In genomic region chr15:40893733-40894688, GRCh38 we compare ENCODE assay signal across 8 cellular contexts. TPM values are rescaled to one million over a fixed set of nuclear protein-coding genes. Genes with fewer than 3 reads are reported as not detected.
DNase-seq lines count a peak whose midpoint lies in the region; ATAC-seq and TF ChIP-seq lines count a peak whose summit lies in the region.

Gene VPS18 (plus strand): TSS chr15:40894450. CDS start chr15:40894769, 319 bp downstream.

- H3K9me3 ChIP-seq in PC-9 (ENCODE audit: insufficient read depth, low read depth) (no peaks in the 10 kb centered on the region), muscle layer of colon (ENCODE audit: low read length) (no peaks in the 10 kb centered on the region)

- H3K4me1 ChIP-seq in PC-9 (replicated peaks; ENCODE audit: insufficient read depth) = peaks cover 20% of the 10 kb centered on the region
- H3K4me1 ChIP-seq in muscle layer of colon (ENCODE audit: insufficient read depth, low read length) = peaks cover 20% of the 10 kb centered on the region

- peak within 1 kb of the TSS; percentile 83 for H3K9ac ChIP-seq in muscle layer of colon (ENCODE audit: low read length)

- no peaks in the 10 kb centered on the region for H4K20me1 ChIP-seq in PC-9 (ENCODE audit: insufficient read depth)

- in situ Hi-C loops in KBM-7 (cut with MboI; ENCODE audit: low pct_unique_long_range_greater_than_20kb, low sequenced_read_pairs) = no loop called here

- H3K27ac ChIP-seq in PC-9 (peak within 1 kb of the TSS; percentile 73), muscle layer of colon (ENCODE audit: low read depth, low read length) (peak within 1 kb of the TSS; percentile 91)

- H3K4me3 ChIP-seq in PC-9 (peak within 1 kb of the TSS; percentile 94), epithelial cell of proximal tubule (ENCODE audit: low read depth, low read length) (peak within 1 kb of the TSS; percentile 77), muscle layer of colon (ENCODE audit: low read depth in 1 of 2, low read length in 2 of 2) (peak within 1 kb of the TSS; percentile 87 to 88)

- no TSS peak for BruUV-seq in PC-9 (replicated peaks; lab: Mats Ljungman, UMichigan)

- no peaks in the 10 kb centered on the region; the same call in 1 of the 2 replicates for H3K36me3 ChIP-seq in PC-9 (ENCODE audit: low read depth)
- H3K36me3 ChIP-seq in muscle layer of colon (ENCODE audit: insufficient read depth, low read length) = peaks cover 7% of the 10 kb centered on the region

- peaks cover 6% of the 10 kb centered on the region; the same call in 1 of the 2 replicates for H3F3A ChIP-seq in PC-9 (ENCODE audit: insufficient read depth, low read depth)

- H2AFZ ChIP-seq in PC-9 = peak within 1 kb of the TSS; percentile 81

- peak within 1 kb of the TSS; percentile 89 for H3K4me2 ChIP-seq in PC-9

- DNase-seq in DMS79 (lab: John Stamatoyannopoulos, UW) = peak; percentile 60
- peak; percentile 99 for DNase-seq in KBM-7
- DNase-seq in PC-9 = peak; percentile 84 to 97
- peak; percentile 100 for DNase-seq in activated T-cell treated with anti-CD3 and anti-CD28 coated beads, Interleukin-2, amount 50 U/mL, for 1 hour
- peak; percentile 68 for DNase-seq in epithelial cell of proximal tubule (ENCODE audit: low read depth)
- DNase-seq in stimulated activated CD8-positive, alpha-beta memory T cell treated with anti-CD3 and anti-CD28 coated beads, Interleukin-7, amount 100 ng/mL, for 24 hours (ENCODE audit: low read depth) = peak; percentile 99

- POLR2A ChIA-PET in PC-9 (lab: Charles Lee; ENCODE audit: unreplicated experiment) = interaction anchor here (0.7 kb wide), 1 partner anchor 603 kb away, joined by 3 read pairs; no protein-coding TSS in a partner anchor

- H3K79me2 ChIP-seq in PC-9 (ENCODE audit: low read depth) = peaks cover 22% of the 10 kb centered on the region

- H3K27me3 ChIP-seq in PC-9 (ENCODE audit: insufficient read depth, low read depth) = no peaks in the 10 kb centered on the region
- no peaks in the 10 kb centered on the region for H3K27me3 ChIP-seq in muscle layer of colon (ENCODE audit: control insufficient read depth in 1 of 2, insufficient read depth in 2 of 2, low read length in 2 of 2)

- peak; percentile 81 for ATAC-seq in GM21717 (IDR thresholded peaks at IDR 0.05; ENCODE audit: unreplicated experiment)

- CTCF ChIA-PET in PC-9 (lab: Charles Lee) = interaction anchor here (0.6 to 3.1 kb wide), 10 partner anchors 12 to 422 kb away, joined by 3 to 42 read pairs (median 4); partner anchors contain the start of gene RHOV

- peak; percentile 80 for TF ChIP-seq CTCF in PC-9 (conservative IDR thresholded peaks at IDR 0.05)
- peak; percentile 68 for TF ChIP-seq CTCF in epithelial cell of proximal tubule (conservative IDR thresholded peaks at IDR 0.05; ENCODE audit: low read depth, low read length)

- H3K9me2 ChIP-seq in PC-9 (ENCODE audit: insufficient read depth) = no peaks in the 10 kb centered on the region

- intact Hi-C loops in PC-9 (cut with micrococcal nuclease; ENCODE audit: unreplicated experiment) = loop anchor here (1.0 to 5.0 kb wide), 5 partner anchors 37 to 617 kb away; partner anchors contain the start of gene RMDN3

RNA-seq across cellular contexts. Expression of gene VPS18, which starts in this region (rescaled TPM):
- total RNA-seq in PC-9 (2021) (9.6 and 9.9 TPM in 2 replicates), epithelial cell of proximal tubule (27.2 and 35.4 TPM in 2 replicates)

Comparison
In these comparisons a context has a peak if more than half of its experiments do, and no peak if none do; other contexts are left out.
1. Peak in every context shown above with its lines: DNase-seq, ATAC-seq, H3K4me3 ChIP-seq and H3K27ac ChIP-seq.